Comparison of ENCODE assay signal across 11 cellular contexts in the genomic region with DNA sequence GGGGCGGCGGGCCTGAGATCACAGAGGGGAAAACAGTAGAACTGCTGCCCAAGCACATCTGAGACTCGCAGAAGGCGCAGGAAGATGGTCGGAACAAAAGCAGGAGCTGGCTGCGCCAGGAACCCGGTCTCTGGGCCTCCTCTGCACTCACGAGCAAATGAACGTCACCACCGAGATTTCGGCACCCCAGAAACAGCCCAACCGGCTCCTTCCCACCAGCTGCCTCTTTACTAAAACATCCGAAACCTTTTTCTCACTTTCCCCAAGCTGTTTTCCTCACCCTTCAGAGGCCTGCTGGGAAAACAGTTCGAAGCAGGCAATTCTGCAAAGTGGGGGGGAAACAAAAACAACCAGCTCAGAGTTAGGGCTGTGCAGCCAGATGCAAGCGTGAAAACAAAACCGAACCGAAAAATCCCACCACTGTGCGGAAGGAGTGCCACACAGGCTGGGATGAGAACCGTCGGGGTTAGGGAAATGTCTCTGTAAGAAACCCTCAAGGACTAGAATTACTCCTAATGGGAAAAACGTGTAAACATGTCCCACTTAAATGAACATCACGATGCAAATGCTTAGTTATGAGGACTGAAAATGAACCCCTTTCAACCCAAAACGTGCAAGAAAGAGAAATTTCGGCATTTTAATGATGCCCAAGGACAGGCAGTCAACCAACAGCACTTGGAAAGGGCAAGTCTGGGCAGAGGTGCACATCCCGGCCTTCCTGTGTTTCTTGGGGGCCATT. TPM values are rescaled to one million over a fixed set of nuclear protein-coding genes. Genes with fewer than 3 reads are reported as not detected.
DNase-seq lines count a peak whose midpoint lies in the region; ATAC-seq and TF ChIP-seq lines count a peak whose summit lies in the region.
"Had no signal": no experiment of that assay in that cellular context is flagged by ENCODE, and none has a peak within 500 bp of the region (broad histone marks: within the 10 kb centered on the region; RNA-seq: fewer than 3 reads in every experiment).

No MANE protein-coding gene starts in this region.

- peak in 1 of 2 donors; percentile 59 for ATAC-seq in upper lobe of left lung (ENCODE audit: low FRiP score in 2 of 2)
- ATAC-seq: K562 had no signal

- H3K4me1 ChIP-seq in upper lobe of left lung, result no peaks in the 10 kb centered on the region

- peak overlapping the region; percentile 46 to 98 (median 94) for H3K27ac Mint-ChIP-seq in nephron
- H3K27ac Mint-ChIP-seq: activated CD4-positive, alpha-beta memory T cell treated with anti-CD3 and anti-CD28 coated beads for 36 hours had no signal

- H3K4me3 ChIP-seq in fibroblast of villous mesenchyme (ENCODE audit: low read depth, low read length), result no peak overlapping the region
- H3K4me3 ChIP-seq in upper lobe of left lung, result peak overlapping the region in 1 of 4 donors; percentile 22
- H3K4me3 ChIP-seq: K562 had no signal

- TF ChIP-seq POLR2A in upper lobe of left lung (IDR thresholded peaks at IDR 0.05), result no peak

- H3K9me3 Mint-ChIP-seq in nephron, result no peaks in the 10 kb centered on the region

- H3K27ac ChIP-seq in adipose tissue (ENCODE audit: low read depth, low read length) (peak overlapping the region; percentile 26), upper lobe of left lung (peak overlapping the region in 3 of 4 donors; percentile 30 to 48 (median 32))

- WGBS in adipose tissue, 3 donors, result 52 to 77% (median 62%) methylated on average over 25 of the region's 25 CpGs
- WGBS in upper lobe of left lung, 2 donors, result 70 to 73% methylated on average over 25 of the region's 25 CpGs

- H3K27me3 ChIP-seq in upper lobe of left lung, result no peaks in the 10 kb centered on the region

- TF ChIP-seq CTCF in fibroblast of villous mesenchyme (IDR thresholded peaks at IDR 0.05; ENCODE audit: insufficient read depth, low read depth, low read length) (no peak), nephron (IDR thresholded peaks at IDR 0.05; ENCODE audit: unreplicated experiment in 3 of 3) (no peak), upper lobe of left lung (IDR thresholded peaks at IDR 0.05) (no peak)

- H3K4me3 Mint-ChIP-seq in nephron, result peak overlapping the region in 1 of 3 experiments; percentile 57
- H3K4me3 Mint-ChIP-seq: activated CD4-positive, alpha-beta memory T cell treated with anti-CD3 and anti-CD28 coated beads for 36 hours had no signal

- DNase-seq in fibroblast of villous mesenchyme (ENCODE audit: low read depth), result peak; percentile 69
- DNase-seq in upper lobe of left lung, result no peak
- DNase-seq in NCI-H524 treated with DMSO at 0.1 percent for 48 hours (lab: John Stamatoyannopoulos, UW), result no peak
- no peak for DNase-seq in germinal center (ENCODE audit: low spot score)
- DNase-seq in NCI-H1417 treated with DMSO at 0.1 percent for 48 hours (lab: John Stamatoyannopoulos, UW), result no peak
- DNase-seq: activated CD4-positive, alpha-beta memory T cell treated with anti-CD3 and anti-CD28 coated beads for 36 hours; nucleus accumbens; stimulated activated naive CD4-positive, alpha-beta T cell had no signal

- peaks cover 0 to 3% (median 0%) of the 10 kb centered on the region in 4 donors for H3K9me3 ChIP-seq in upper lobe of left lung

- H3K4me1 Mint-ChIP-seq in nephron, result peaks cover 29% of the 10 kb centered on the region

- TF ChIP-seq EP300 in upper lobe of left lung (IDR thresholded peaks at IDR 0.05), result no peak

- peaks cover 9 to 40% (median 28%) of the 10 kb centered on the region in 4 donors for H3K36me3 ChIP-seq in upper lobe of left lung

- peaks cover 58% of the 10 kb centered on the region for H3K36me3 Mint-ChIP-seq in nephron (ENCODE audit: low read depth)

- no peaks in the 10 kb centered on the region for H3K27me3 Mint-ChIP-seq in nephron (ENCODE audit: low read depth)
- H3K27me3 Mint-ChIP-seq: activated CD4-positive, alpha-beta memory T cell treated with anti-CD3 and anti-CD28 coated beads for 36 hours had no signal

RNA-seq across cellular contexts. Expression of gene DHRSX, which starts 15.9 kb away (rescaled TPM):
- 10 to 100 TPM in 2 of 3 donors, 1 to 10 TPM in 1; 9.0 to 22.4 (median 16.5) TPM for polyA plus RNA-seq in adipose tissue
- total RNA-seq in fibroblast of villous mesenchyme (24.6 and 35.4 TPM in 2 replicates), upper lobe of left lung (10 to 100 TPM; 18.2 to 34.8 (median 21.2) TPM)

RNA-seq across cellular contexts. Expression of gene ZBED1, which starts 15.9 kb away (rescaled TPM):
- 10 to 100 TPM; 16.5 to 27.9 (median 20.5) TPM for polyA plus RNA-seq in adipose tissue
- total RNA-seq in fibroblast of villous mesenchyme, result 32.4 and 39.3 TPM in 2 replicates
- total RNA-seq in upper lobe of left lung, result 10 to 100 TPM; 33.2 to 48.7 (median 41.6) TPM
